23 cellular contexts compared by ENCODE assay signal in genomic region chr5:179371123-179371515, GRCh38. TPM values are rescaled to one million over a fixed set of nuclear protein-coding genes. Genes with fewer than 3 reads are reported as not detected.
"Had no signal": no experiment of that assay in that cellular context is flagged by ENCODE, and none has a peak within 500 bp of the region (broad histone marks: within the 10 kb centered on the region; RNA-seq: fewer than 3 reads in every experiment).

No MANE protein-coding gene starts in this region.

- ATAC-seq: left lung; lower lobe of right lung; mucosa of descending colon; stimulated activated naive B cell treated with anti-CD40 and anti-IgM and Interleukin-4, amounts not matched to agents 10 μg/mL and 1 μg/mL and 100 μg/mL, for 72 hours; upper lobe of right lung had no signal

- H3K9me3 ChIP-seq: breast epithelium, left lung, lower lobe of right lung, mucosa of descending colon, neutrophil, ovary, prostate gland, stomach, thyroid gland, upper lobe of right lung had no signal

- H3K27me3 ChIP-seq: breast epithelium, neutrophil, ovary, thyroid gland, upper lobe of right lung had no signal

- H3K4me3 ChIP-seq: breast epithelium, left lung, lower lobe of right lung, mucosa of descending colon, ovary, prostate gland, stomach, thyroid gland, upper lobe of right lung had no signal

- DNase-seq: activated CD4-positive, alpha-beta T cell treated with anti-CD3 and anti-CD28 coated beads for 4 hours; activated CD4-positive, alpha-beta T cell treated with anti-CD3 and anti-CD28 coated beads, Interleukin-2, amount 50 U/mL, for 48 hours; activated CD8-positive, alpha-beta memory T cell treated with anti-CD3 and anti-CD28 coated beads for 24 hours; activated gamma-delta T cell; activated naive CD4-positive, alpha-beta T cell treated with anti-CD3 and anti-CD28 coated beads, Interleukin-2, amount 10 ng/mL, durations not matched to agents 7 days and 5 days; activated naive CD8-positive, alpha-beta T cell treated with anti-CD3 and anti-CD28 coated beads, Interleukin-2, amount 10 ng/mL, durations not matched to agents 7 days and 5 days; central memory CD4-positive, alpha-beta T cell; foreskin melanocyte; lower lobe of right lung; mucosa of descending colon; nephron progenitor cell; stimulated activated CD4-positive, alpha-beta T cell treated with anti-CD3 and anti-CD28 coated beads, Interleukin-15, amount 100 ng/mL, for 24 hours; stimulated activated CD4-positive, alpha-beta T cell treated with anti-CD3 and anti-CD28 coated beads, Interleukin-2, amount 100 ng/mL, for 24 hours; stimulated activated naive B cell treated with anti-CD40 and anti-IgM and Interleukin-4, amounts not matched to agents 10 μg/mL and 1 μg/mL and 100 μg/mL, for 72 hours; stomach; T-helper 1 cell; thyroid gland had no signal

- H3K27ac ChIP-seq: breast epithelium, left lung, lower lobe of right lung, neutrophil, ovary, prostate gland, stomach, thyroid gland, upper lobe of right lung had no signal

- H3K36me3 ChIP-seq: breast epithelium, left lung, lower lobe of right lung, neutrophil, ovary, prostate gland, stomach, thyroid gland, upper lobe of right lung had no signal

- H3K4me1 ChIP-seq: breast epithelium, left lung, lower lobe of right lung, prostate gland, stomach, thyroid gland, upper lobe of right lung had no signal

RNA-seq across cellular contexts. Expression of gene ADAMTS2, which starts 25.9 kb away (rescaled TPM):
- total RNA-seq: activated naive CD8-positive, alpha-beta T cell treated with anti-CD3 and anti-CD28 coated beads, Interleukin-2, amount 10 ng/mL, durations not matched to agents 7 days and 5 days had no signal
